Comparison of ENCODE assay signal across 1 cellular context in the genomic region with DNA sequence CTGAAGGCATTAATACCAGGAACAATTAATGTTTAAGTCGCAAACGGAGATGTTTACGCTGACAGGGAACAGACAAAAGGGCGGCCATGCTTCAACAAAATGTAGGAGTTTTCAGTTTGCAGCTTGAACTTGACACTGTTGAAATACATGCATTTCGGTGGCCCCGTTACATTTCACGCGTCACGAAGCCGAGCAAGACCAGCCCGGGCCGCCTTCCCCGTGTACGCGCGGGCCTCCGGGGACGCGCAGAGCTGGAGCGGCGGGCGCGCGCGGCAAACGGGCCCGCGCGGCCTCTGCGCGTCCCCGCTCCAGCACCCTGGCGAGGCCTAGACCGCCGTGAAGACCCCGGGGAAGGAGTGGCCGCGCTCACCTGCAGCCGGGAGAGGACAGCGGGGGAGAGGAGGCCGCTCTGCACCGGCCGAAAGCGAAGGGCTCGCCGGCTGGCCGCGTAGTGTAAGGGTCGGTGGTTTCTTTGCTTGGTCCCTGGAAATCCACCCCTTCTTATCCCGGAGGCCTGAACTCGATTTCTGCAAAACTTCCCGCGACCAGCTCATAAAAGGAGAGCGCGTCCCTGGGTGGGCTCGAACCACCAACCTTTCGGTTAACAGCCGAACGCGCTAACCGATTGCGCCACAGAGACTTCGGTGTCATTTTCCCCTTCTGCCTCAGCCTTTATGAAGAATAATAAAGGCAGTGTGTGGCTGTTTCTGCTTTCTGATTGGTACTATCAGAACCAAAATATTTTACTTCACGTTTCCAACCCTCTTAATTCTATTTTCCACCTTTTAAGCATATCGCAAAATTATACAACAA.
TF ChIP-seq lines count a peak whose summit lies in the region.

No MANE protein-coding gene starts in this region.

TF ChIP-seq in K562, 482 proteins besides CTCF, POLR2A, EP300 and RAD21 (continued from another document and continues in another):
- TF ChIP-seq, protein P1, sequence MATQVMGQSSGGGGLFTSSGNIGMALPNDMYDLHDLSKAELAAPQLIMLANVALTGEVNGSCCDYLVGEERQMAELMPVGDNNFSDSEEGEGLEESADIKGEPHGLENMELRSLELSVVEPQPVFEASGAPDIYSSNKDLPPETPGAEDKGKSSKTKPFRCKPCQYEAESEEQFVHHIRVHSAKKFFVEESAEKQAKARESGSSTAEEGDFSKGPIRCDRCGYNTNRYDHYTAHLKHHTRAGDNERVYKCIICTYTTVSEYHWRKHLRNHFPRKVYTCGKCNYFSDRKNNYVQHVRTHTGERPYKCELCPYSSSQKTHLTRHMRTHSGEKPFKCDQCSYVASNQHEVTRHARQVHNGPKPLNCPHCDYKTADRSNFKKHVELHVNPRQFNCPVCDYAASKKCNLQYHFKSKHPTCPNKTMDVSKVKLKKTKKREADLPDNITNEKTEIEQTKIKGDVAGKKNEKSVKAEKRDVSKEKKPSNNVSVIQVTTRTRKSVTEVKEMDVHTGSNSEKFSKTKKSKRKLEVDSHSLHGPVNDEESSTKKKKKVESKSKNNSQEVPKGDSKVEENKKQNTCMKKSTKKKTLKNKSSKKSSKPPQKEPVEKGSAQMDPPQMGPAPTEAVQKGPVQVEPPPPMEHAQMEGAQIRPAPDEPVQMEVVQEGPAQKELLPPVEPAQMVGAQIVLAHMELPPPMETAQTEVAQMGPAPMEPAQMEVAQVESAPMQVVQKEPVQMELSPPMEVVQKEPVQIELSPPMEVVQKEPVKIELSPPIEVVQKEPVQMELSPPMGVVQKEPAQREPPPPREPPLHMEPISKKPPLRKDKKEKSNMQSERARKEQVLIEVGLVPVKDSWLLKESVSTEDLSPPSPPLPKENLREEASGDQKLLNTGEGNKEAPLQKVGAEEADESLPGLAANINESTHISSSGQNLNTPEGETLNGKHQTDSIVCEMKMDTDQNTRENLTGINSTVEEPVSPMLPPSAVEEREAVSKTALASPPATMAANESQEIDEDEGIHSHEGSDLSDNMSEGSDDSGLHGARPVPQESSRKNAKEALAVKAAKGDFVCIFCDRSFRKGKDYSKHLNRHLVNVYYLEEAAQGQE (CRISPR knock-in tag; IDR thresholded peaks at IDR 0.05; ENCODE audit: low read depth), result peak; percentile 83; the same call in 1 of the 2 replicates
- peak; percentile 20 for TF ChIP-seq MEIS2 (IDR thresholded peaks at IDR 0.05; ENCODE audit: partially characterized antibody)
- TF ChIP-seq, protein P2, sequence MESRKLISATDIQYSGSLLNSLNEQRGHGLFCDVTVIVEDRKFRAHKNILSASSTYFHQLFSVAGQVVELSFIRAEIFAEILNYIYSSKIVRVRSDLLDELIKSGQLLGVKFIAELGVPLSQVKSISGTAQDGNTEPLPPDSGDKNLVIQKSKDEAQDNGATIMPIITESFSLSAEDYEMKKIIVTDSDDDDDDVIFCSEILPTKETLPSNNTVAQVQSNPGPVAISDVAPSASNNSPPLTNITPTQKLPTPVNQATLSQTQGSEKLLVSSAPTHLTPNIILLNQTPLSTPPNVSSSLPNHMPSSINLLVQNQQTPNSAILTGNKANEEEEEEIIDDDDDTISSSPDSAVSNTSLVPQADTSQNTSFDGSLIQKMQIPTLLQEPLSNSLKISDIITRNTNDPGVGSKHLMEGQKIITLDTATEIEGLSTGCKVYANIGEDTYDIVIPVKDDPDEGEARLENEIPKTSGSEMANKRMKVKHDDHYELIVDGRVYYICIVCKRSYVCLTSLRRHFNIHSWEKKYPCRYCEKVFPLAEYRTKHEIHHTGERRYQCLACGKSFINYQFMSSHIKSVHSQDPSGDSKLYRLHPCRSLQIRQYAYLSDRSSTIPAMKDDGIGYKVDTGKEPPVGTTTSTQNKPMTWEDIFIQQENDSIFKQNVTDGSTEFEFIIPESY (CRISPR knock-in tag; IDR thresholded peaks at IDR 0.05), result peak; percentile 55
- TF ChIP-seq ATF1 (CRISPR knock-in tag; IDR thresholded peaks at IDR 0.05), result no peak
- TF ChIP-seq ATF1 (tag; IDR thresholded peaks at IDR 0.05), result peak; percentile 72
- peak in 1 of 2 experiments; percentile 90 for TF ChIP-seq NCOA2 (IDR thresholded peaks at IDR 0.05; ENCODE audit: partially characterized antibody in 2 of 2)
- TF ChIP-seq, protein P3, sequence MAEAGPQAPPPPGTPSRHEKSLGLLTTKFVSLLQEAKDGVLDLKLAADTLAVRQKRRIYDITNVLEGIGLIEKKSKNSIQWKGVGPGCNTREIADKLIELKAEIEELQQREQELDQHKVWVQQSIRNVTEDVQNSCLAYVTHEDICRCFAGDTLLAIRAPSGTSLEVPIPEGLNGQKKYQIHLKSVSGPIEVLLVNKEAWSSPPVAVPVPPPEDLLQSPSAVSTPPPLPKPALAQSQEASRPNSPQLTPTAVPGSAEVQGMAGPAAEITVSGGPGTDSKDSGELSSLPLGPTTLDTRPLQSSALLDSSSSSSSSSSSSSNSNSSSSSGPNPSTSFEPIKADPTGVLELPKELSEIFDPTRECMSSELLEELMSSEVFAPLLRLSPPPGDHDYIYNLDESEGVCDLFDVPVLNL (CRISPR knock-in tag; IDR thresholded peaks at IDR 0.05; ENCODE audit: low read depth), result no peak
- TF ChIP-seq NFATC3 (IDR thresholded peaks at IDR 0.05), result peak; percentile 79; the same call in 1 of the 2 replicates
- TF ChIP-seq, protein P4, sequence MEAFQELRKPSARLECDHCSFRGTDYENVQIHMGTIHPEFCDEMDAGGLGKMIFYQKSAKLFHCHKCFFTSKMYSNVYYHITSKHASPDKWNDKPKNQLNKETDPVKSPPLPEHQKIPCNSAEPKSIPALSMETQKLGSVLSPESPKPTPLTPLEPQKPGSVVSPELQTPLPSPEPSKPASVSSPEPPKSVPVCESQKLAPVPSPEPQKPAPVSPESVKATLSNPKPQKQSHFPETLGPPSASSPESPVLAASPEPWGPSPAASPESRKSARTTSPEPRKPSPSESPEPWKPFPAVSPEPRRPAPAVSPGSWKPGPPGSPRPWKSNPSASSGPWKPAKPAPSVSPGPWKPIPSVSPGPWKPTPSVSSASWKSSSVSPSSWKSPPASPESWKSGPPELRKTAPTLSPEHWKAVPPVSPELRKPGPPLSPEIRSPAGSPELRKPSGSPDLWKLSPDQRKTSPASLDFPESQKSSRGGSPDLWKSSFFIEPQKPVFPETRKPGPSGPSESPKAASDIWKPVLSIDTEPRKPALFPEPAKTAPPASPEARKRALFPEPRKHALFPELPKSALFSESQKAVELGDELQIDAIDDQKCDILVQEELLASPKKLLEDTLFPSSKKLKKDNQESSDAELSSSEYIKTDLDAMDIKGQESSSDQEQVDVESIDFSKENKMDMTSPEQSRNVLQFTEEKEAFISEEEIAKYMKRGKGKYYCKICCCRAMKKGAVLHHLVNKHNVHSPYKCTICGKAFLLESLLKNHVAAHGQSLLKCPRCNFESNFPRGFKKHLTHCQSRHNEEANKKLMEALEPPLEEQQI (IDR thresholded peaks at IDR 0.05), result peak; percentile 92
- peak; percentile 72 for TF ChIP-seq ZNF175 (CRISPR knock-in tag; IDR thresholded peaks at IDR 0.05; ENCODE audit: low read depth)
- 0 out of 2 replicates have a peak, but pooled peaks have one; percentile 44 for TF ChIP-seq MEF2D (tag; conservative IDR thresholded peaks at IDR 0.05; ENCODE audit: low read depth)
- TF ChIP-seq OTX1 (CRISPR knock-in tag; IDR thresholded peaks at IDR 0.05), result peak; percentile 15; the same call in 1 of the 2 replicates
- TF ChIP-seq BRD4 (IDR thresholded peaks at IDR 0.05), result peak; percentile 98
- peak; percentile 69; the same call in 1 of the 2 replicates for TF ChIP-seq ZNF431 (CRISPR knock-in tag; IDR thresholded peaks at IDR 0.05)
- TF ChIP-seq, protein P5, sequence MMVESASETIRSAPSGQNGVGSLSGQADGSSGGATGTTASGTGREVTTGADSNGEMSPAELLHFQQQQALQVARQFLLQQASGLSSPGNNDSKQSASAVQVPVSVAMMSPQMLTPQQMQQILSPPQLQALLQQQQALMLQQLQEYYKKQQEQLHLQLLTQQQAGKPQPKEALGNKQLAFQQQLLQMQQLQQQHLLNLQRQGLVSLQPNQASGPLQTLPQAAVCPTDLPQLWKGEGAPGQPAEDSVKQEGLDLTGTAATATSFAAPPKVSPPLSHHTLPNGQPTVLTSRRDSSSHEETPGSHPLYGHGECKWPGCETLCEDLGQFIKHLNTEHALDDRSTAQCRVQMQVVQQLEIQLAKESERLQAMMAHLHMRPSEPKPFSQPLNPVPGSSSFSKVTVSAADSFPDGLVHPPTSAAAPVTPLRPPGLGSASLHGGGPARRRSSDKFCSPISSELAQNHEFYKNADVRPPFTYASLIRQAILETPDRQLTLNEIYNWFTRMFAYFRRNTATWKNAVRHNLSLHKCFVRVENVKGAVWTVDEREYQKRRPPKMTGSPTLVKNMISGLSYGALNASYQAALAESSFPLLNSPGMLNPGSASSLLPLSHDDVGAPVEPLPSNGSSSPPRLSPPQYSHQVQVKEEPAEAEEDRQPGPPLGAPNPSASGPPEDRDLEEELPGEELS (CRISPR knock-in tag; IDR thresholded peaks at IDR 0.05; ENCODE audit: borderline replicate concordance), result no peak
- no peak for TF ChIP-seq ZNF23 (CRISPR knock-in tag; IDR thresholded peaks at IDR 0.05)
- peak in 1 of 2 experiments; percentile 77; a peak in 2 of 3 replicates for TF ChIP-seq CBX3 (IDR thresholded peaks at IDR 0.05; ENCODE audit: borderline replicate concordance in 1 of 2, low read length in 2 of 2)
- no peak for TF ChIP-seq SRSF3 (IDR thresholded peaks at IDR 0.05; ENCODE audit: insufficient read depth, low read length)
- TF ChIP-seq IRF1 (CRISPR knock-in tag; IDR thresholded peaks at IDR 0.05; ENCODE audit: borderline replicate concordance), result no peak
- peak; percentile 80 for TF ChIP-seq FIP1L1 (IDR thresholded peaks at IDR 0.05; ENCODE audit: low read depth, low read length, poor library complexity, severe bottlenecking)
- no peak for TF ChIP-seq SREBF2 (CRISPR knock-in tag; IDR thresholded peaks at IDR 0.05)
- peak; percentile 73 for TF ChIP-seq ATF7 (IDR thresholded peaks at IDR 0.05)
- peak in 1 of 2 experiments; percentile 93; a peak in 2 of 4 replicates for TF ChIP-seq HDAC1 (IDR thresholded peaks at IDR 0.05)
- TF ChIP-seq ZNF197 (CRISPR knock-in tag; IDR thresholded peaks at IDR 0.05; ENCODE audit: low read depth), result peak; percentile 91
- 0 out of 2 replicates have a peak, but pooled peaks have one; percentile 78 for TF ChIP-seq ZNF830 (CRISPR knock-in tag; IDR thresholded peaks at IDR 0.05)
- TF ChIP-seq GTF2B (IDR thresholded peaks at IDR 0.05; ENCODE audit: extremely low read depth, insufficient read length), result no peak
- 0 out of 2 replicates have a peak, but pooled peaks have one; percentile 51 for TF ChIP-seq ZNF449 (CRISPR knock-in tag; IDR thresholded peaks at IDR 0.05)
